In the genomic region with DNA sequence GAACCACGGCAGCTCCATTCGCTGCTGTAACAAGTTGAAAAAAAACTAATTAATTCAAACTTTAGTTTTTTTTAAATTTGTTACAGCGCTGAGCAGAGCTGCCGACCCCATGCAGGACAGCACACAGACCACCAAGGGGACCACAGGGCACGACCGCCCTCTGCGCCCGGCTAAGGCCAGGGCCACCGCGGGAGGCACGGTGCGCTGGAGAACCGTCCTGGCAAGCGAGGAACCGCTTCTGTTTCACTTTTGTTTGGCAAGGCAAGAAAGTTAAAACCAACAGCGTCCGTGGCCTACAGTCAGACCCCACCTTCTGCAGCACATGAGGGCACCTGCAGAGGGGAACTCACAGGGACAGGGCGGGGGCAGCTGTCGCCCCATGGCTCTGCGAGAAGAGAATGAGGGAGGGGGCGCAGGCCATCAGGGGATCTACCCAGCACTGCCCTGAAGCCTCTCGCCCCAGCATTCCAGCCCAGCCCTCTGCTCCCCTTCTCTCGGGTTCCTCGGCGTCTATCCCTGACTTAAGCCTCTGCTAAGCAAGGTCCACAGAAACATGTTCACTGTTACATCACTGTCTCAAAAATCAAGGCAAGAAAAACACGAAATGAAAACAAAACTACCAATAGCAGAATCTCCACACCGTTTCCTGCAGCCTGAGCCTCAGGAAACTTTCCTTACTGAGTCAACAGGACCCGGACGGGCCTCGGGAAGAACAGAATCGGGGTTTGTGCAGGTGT, we compare ENCODE assay signal across 8 cellular contexts.
DNase-seq lines count a peak whose midpoint lies in the region; ATAC-seq lines count a peak whose summit lies in the region.

No MANE protein-coding gene starts in this region.

- H3K27ac ChIP-seq in right cardiac atrium (ENCODE audit: low read length) (no peak overlapping the region), mesendoderm (ENCODE audit: low read depth, low read length) (no peak overlapping the region)

- H3K9me3 ChIP-seq in right cardiac atrium (ENCODE audit: control insufficient read depth, low read length), result no peaks in the 10 kb centered on the region

- intact Hi-C loops in activated T-helper 1 cell treated with anti-CD3 and anti-CD28 coated beads, Interleukin-12 subunit alpha, Interleukin-12 subunit beta, Interleukin-2, Interleukin-4 antibody, amounts not matched to agents 30 ng/mL and 10 ng/mL and 1 ng/mL, durations not matched to agents 14 hours and 24 hours and 36 hours (cut with micrococcal nuclease), result no loop called here
- intact Hi-C loops in right cardiac atrium (cut with DNase I), result no loop called here

- H3K18ac ChIP-seq in mesendoderm (ENCODE audit: low read length), result no peak overlapping the region

- peak overlapping the region; percentile 89 for H3K27ac Mint-ChIP-seq in activated T-helper 1 cell treated with anti-CD3 and anti-CD28 coated beads, Interleukin-12 subunit alpha, Interleukin-12 subunit beta, Interleukin-2, Interleukin-4 antibody, amounts not matched to agents 30 ng/mL and 10 ng/mL and 1 ng/mL, durations not matched to agents 14 hours and 24 hours and 36 hours
- peak overlapping the region; percentile 73 for H3K27ac Mint-ChIP-seq in stimulated activated naive CD8-positive, alpha-beta T cell treated with anti-CD3 and anti-CD28 coated beads, Interleukin-15, Interleukin-2, amounts not matched to agents 100 ng/mL and 50 ng/mL, for 24 hours

- no peak overlapping the region for H3K23ac ChIP-seq in mesendoderm (ENCODE audit: low read length)

- H3K36me3 Mint-ChIP-seq in activated T-helper 1 cell treated with anti-CD3 and anti-CD28 coated beads, Interleukin-12 subunit alpha, Interleukin-12 subunit beta, Interleukin-2, Interleukin-4 antibody, amounts not matched to agents 30 ng/mL and 10 ng/mL and 1 ng/mL, durations not matched to agents 14 hours and 24 hours and 36 hours (ENCODE audit: low read depth), result no peaks in the 10 kb centered on the region
- no peaks in the 10 kb centered on the region for H3K36me3 Mint-ChIP-seq in stimulated activated naive CD8-positive, alpha-beta T cell treated with anti-CD3 and anti-CD28 coated beads, Interleukin-15, Interleukin-2, amounts not matched to agents 100 ng/mL and 50 ng/mL, for 24 hours (ENCODE audit: low read depth)

- H2BK120ac ChIP-seq in mesendoderm (ENCODE audit: low read depth, low read length), result no peak overlapping the region

- no peak overlapping the region for H4K8ac ChIP-seq in mesendoderm (ENCODE audit: low read depth, low read length)

- no peak overlapping the region for H2AK5ac ChIP-seq in mesendoderm (ENCODE audit: low read length)

- H2BK15ac ChIP-seq in mesendoderm (replicated peaks; ENCODE audit: low read depth), result no peak overlapping the region

- no peak overlapping the region for H2BK5ac ChIP-seq in mesendoderm (ENCODE audit: low read length)

- H3K9me3 Mint-ChIP-seq in activated T-helper 1 cell treated with anti-CD3 and anti-CD28 coated beads, Interleukin-12 subunit alpha, Interleukin-12 subunit beta, Interleukin-2, Interleukin-4 antibody, amounts not matched to agents 30 ng/mL and 10 ng/mL and 1 ng/mL, durations not matched to agents 14 hours and 24 hours and 36 hours, result no peaks in the 10 kb centered on the region
- no peaks in the 10 kb centered on the region for H3K9me3 Mint-ChIP-seq in stimulated activated naive CD8-positive, alpha-beta T cell treated with anti-CD3 and anti-CD28 coated beads, Interleukin-15, Interleukin-2, amounts not matched to agents 100 ng/mL and 50 ng/mL, for 24 hours

- H3K36me3 ChIP-seq in mesendoderm (ENCODE audit: control insufficient read depth, insufficient read depth, low read length), result no peaks in the 10 kb centered on the region

- H3K79me2 ChIP-seq in mesendoderm (ENCODE audit: control insufficient read depth, insufficient read depth, low read length), result no peaks in the 10 kb centered on the region

- H3K27me3 ChIP-seq in right cardiac atrium (ENCODE audit: control insufficient read depth, insufficient read depth) (no peaks in the 10 kb centered on the region), mesendoderm (ENCODE audit: insufficient read depth, low read length, poor library complexity) (no peaks in the 10 kb centered on the region)

- peaks cover 5% of the 10 kb centered on the region for H3K4me1 Mint-ChIP-seq in activated T-helper 1 cell treated with anti-CD3 and anti-CD28 coated beads, Interleukin-12 subunit alpha, Interleukin-12 subunit beta, Interleukin-2, Interleukin-4 antibody, amounts not matched to agents 30 ng/mL and 10 ng/mL and 1 ng/mL, durations not matched to agents 14 hours and 24 hours and 36 hours (ENCODE audit: low read depth)
- H3K4me1 Mint-ChIP-seq in stimulated activated naive CD8-positive, alpha-beta T cell treated with anti-CD3 and anti-CD28 coated beads, Interleukin-15, Interleukin-2, amounts not matched to agents 100 ng/mL and 50 ng/mL, for 24 hours (ENCODE audit: low read depth), result peaks cover 10% of the 10 kb centered on the region

- H3K4me1 ChIP-seq in right cardiac atrium (ENCODE audit: control insufficient read depth, insufficient read depth, low read length) (peaks cover 4% of the 10 kb centered on the region), mesendoderm (ENCODE audit: control insufficient read depth, low read depth, low read length) (no peaks in the 10 kb centered on the region)

- peak; percentile 31 for DNase-seq in COLO668 (lab: John Stamatoyannopoulos, UW; ENCODE audit: unreplicated experiment)
- DNase-seq in activated T-helper 1 cell treated with anti-CD3 and anti-CD28 coated beads, Interleukin-12 subunit alpha, Interleukin-12 subunit beta, Interleukin-2, Interleukin-4 antibody, amounts not matched to agents 30 ng/mL and 10 ng/mL and 1 ng/mL, durations not matched to agents 14 hours and 24 hours and 36 hours (ENCODE audit: low spot score), result peak; percentile 18
- peak in 2 of 3 donors; percentile 53 to 54 for DNase-seq in right cardiac atrium
- no peak for DNase-seq in mesendoderm

- H4K5ac ChIP-seq in mesendoderm (ENCODE audit: low read length), result no peak overlapping the region

- H3K56ac ChIP-seq in mesendoderm (ENCODE audit: low read length), result no peak overlapping the region

- peak; percentile 78 for ATAC-seq in HG03135 (IDR thresholded peaks at IDR 0.05; ENCODE audit: unreplicated experiment)
- ATAC-seq in right cardiac atrium, result peak; percentile 27 to 42
- no peak for ATAC-seq in HG03342 (IDR thresholded peaks at IDR 0.05; ENCODE audit: unreplicated experiment)
- no peak for ATAC-seq in HG02759 (IDR thresholded peaks at IDR 0.05; ENCODE audit: unreplicated experiment)

- H3K4me3 Mint-ChIP-seq in activated T-helper 1 cell treated with anti-CD3 and anti-CD28 coated beads, Interleukin-12 subunit alpha, Interleukin-12 subunit beta, Interleukin-2, Interleukin-4 antibody, amounts not matched to agents 30 ng/mL and 10 ng/mL and 1 ng/mL, durations not matched to agents 14 hours and 24 hours and 36 hours, result peak overlapping the region; percentile 87
- H3K4me3 Mint-ChIP-seq in stimulated activated naive CD8-positive, alpha-beta T cell treated with anti-CD3 and anti-CD28 coated beads, Interleukin-15, Interleukin-2, amounts not matched to agents 100 ng/mL and 50 ng/mL, for 24 hours, result peak overlapping the region; percentile 78

- H3K27me3 Mint-ChIP-seq in activated T-helper 1 cell treated with anti-CD3 and anti-CD28 coated beads, Interleukin-12 subunit alpha, Interleukin-12 subunit beta, Interleukin-2, Interleukin-4 antibody, amounts not matched to agents 30 ng/mL and 10 ng/mL and 1 ng/mL, durations not matched to agents 14 hours and 24 hours and 36 hours (ENCODE audit: insufficient read depth), result peaks cover under 1% of the 10 kb centered on the region
- peaks cover under 1% of the 10 kb centered on the region for H3K27me3 Mint-ChIP-seq in stimulated activated naive CD8-positive, alpha-beta T cell treated with anti-CD3 and anti-CD28 coated beads, Interleukin-15, Interleukin-2, amounts not matched to agents 100 ng/mL and 50 ng/mL, for 24 hours

- H3K9ac ChIP-seq in mesendoderm (ENCODE audit: low read length), result no peak overlapping the region

- no peak overlapping the region for H3K4me2 ChIP-seq in mesendoderm (ENCODE audit: low read length)

- WGBS in right cardiac atrium, result 77% methylated on average over 31 of the region's 31 CpGs
- WGBS in mesendoderm (ENCODE audit: extremely low coverage, insufficient coverage, low lambda C conversion rate), result no CpG with 5 or more reads among the region's 31 CpGs

- no peak overlapping the region for H3K4ac ChIP-seq in mesendoderm (ENCODE audit: low read depth, low read length)

- H3K79me1 ChIP-seq in mesendoderm (ENCODE audit: low read length), result no peaks in the 10 kb centered on the region

- H3K4me3 ChIP-seq in right cardiac atrium (ENCODE audit: low read length), result no peak overlapping the region
- no peak overlapping the region for H3K4me3 ChIP-seq in mesendoderm (ENCODE audit: low read length)

Comparison
In these comparisons a context has a peak if more than half of its experiments do, and no peak if none do; other contexts are left out.
1. ATAC-seq: peak in HG03135 (single experiment) and right cardiac atrium (2 of 2); none in HG03342 (single experiment) and HG02759 (single experiment).